ENCODE assay signal across 8 cellular contexts in the genomic region with DNA sequence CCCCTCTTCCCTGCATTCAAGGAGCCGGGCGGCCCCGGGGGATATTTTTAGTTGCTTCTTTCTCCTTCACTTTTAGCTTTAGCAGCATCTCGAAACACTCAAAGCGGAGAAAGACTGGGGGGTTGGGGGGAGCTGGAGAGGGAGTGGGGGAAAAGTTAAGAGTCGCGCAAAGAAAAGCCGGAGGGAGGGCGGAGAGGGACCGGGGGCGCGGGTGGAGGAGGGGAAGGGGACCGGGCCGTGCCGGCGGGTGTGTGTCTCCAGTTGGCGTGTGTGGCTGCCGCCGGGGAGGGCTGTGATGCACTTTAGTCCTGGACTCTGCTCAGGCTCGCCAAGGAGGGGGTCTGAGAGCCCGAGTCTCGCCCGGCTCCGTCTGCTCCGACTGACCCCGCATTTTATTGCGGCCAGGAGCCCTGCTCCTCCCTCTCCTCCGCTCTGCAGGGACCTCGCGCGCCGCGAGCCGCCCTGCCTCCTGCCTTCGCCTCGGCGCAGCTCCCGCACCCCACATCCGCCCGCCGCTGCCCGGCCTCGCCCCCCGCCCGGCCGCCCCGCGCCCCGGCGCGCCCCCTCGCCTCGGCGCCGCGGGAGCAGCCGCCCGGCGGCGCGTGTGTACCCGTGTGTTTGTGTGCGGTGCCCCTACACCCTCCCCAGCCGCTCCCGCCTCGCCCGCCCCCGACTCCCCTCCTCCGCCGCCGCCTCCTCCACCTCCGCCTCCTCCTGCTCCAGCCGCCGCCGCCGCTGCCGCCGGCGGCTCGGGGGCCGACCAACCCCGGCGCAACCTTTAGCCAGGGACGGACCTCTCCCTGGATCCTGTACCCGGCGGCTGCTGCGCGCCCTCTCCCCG. TPM values are rescaled to one million over a fixed set of nuclear protein-coding genes. Genes with fewer than 3 reads are reported as not detected.
DNase-seq lines count a peak whose midpoint lies in the region; ATAC-seq, FAIRE-seq and TF ChIP-seq lines count a peak whose summit lies in the region.

No MANE protein-coding gene starts in this region.

- H4K91ac ChIP-seq in trophoblast cell (ENCODE audit: low read depth, low read length): peak overlapping the region; percentile 97

- peak overlapping the region; percentile 98 for H3K14ac ChIP-seq in trophoblast cell (ENCODE audit: low read length)

- H4K20me1 ChIP-seq in SK-N-SH (ENCODE audit: insufficient read depth): no peaks in the 10 kb centered on the region

- peaks cover 29 to 40% of the 10 kb centered on the region in 2 experiments for H3K4me1 ChIP-seq in SK-N-SH (ENCODE audit: control insufficient read depth in 1 of 2, insufficient read depth in 2 of 2, low read depth in 1 of 2, low read length in 1 of 2)
- H3K4me1 ChIP-seq in trophoblast cell (ENCODE audit: control insufficient read depth in 1 of 2, insufficient read depth in 2 of 2, low read length in 2 of 2): peaks cover 0 to 3% of the 10 kb centered on the region in 2 experiments

- H3K36me3 ChIP-seq in SK-N-SH (replicated peaks in 1 of 2; ENCODE audit: control insufficient read depth in 1 of 2, insufficient read depth in 2 of 2, low read length in 1 of 2) (peaks cover 0 to 8% of the 10 kb centered on the region in 2 experiments), trophoblast cell (ENCODE audit: control insufficient read depth in 1 of 2, insufficient read depth in 2 of 2, low read length in 2 of 2) (no peaks in the 10 kb centered on the region)

- H3K27ac ChIP-seq in SK-N-SH (ENCODE audit: low read depth in 2 of 2, low read length in 1 of 2): peak overlapping the region; percentile 89 to 97
- peak overlapping the region; percentile 69 for H3K27ac ChIP-seq in adipose tissue (ENCODE audit: low read depth, low read length)
- H3K27ac ChIP-seq in trophoblast cell (ENCODE audit: low read depth, low read length): peak overlapping the region; percentile 99

- no peaks in the 10 kb centered on the region for H3K9me3 ChIP-seq in SK-N-SH
- H3K9me3 ChIP-seq in trophoblast cell (ENCODE audit: insufficient read depth, low read depth, low read length): no peaks in the 10 kb centered on the region

- peak overlapping the region; percentile 99 for H2BK120ac ChIP-seq in trophoblast cell (ENCODE audit: insufficient read depth, low read length, poor library complexity)

- H3K9ac ChIP-seq in SK-N-SH (peak overlapping the region; percentile 99), trophoblast cell (ENCODE audit: low read length) (peak overlapping the region; percentile 99)

- peak overlapping the region; percentile 94 for H3K4ac ChIP-seq in trophoblast cell (ENCODE audit: low read depth, low read length)

- TF ChIP-seq EP300 in SK-N-SH (IDR thresholded peaks at IDR 0.05; ENCODE audit: borderline replicate concordance in 1 of 2, low read depth in 1 of 2, low read length in 1 of 2): no peak

- intact Hi-C loops in left cardiac atrium (cut with DNase I): no loop called here

- peak overlapping the region; percentile 96 for H2BK5ac ChIP-seq in trophoblast cell (ENCODE audit: low read depth, low read length, poor library complexity)

- peaks cover 14% of the 10 kb centered on the region for H3F3A ChIP-seq in SK-N-SH (replicated peaks; ENCODE audit: insufficient read depth)

- H3K27me3 ChIP-seq in SK-N-SH (ENCODE audit: insufficient read depth) (no peaks in the 10 kb centered on the region), trophoblast cell (ENCODE audit: insufficient read depth, low read length) (no peaks in the 10 kb centered on the region)

- no peak for TF ChIP-seq RAD21 in SK-N-SH (IDR thresholded peaks at IDR 0.05; ENCODE audit: low read length)

- FAIRE-seq in urothelium cell line (lab: Jason Lieb, UNC): no peak

- H3K4me3 ChIP-seq in SK-N-SH (ENCODE audit: low read depth in 2 of 2, low read length in 1 of 2) (peak overlapping the region; percentile 76 to 89), trophoblast cell (ENCODE audit: low read depth, low read length) (peak overlapping the region; percentile 96)

- H2BK12ac ChIP-seq in trophoblast cell (ENCODE audit: low read length): no peak overlapping the region

- CTCF ChIA-PET in SK-N-SH (lab: Yijun Ruan, JAX): interaction anchor here (0.6 to 2.3 kb wide), 2 partner anchors 318 to 321 kb away, joined by 3 to 6 read pairs; no protein-coding TSS in a partner anchor

- ATAC-seq in HG03439 (IDR thresholded peaks at IDR 0.05; ENCODE audit: unreplicated experiment): peak; percentile 24
- peak; percentile 53 to 63 for ATAC-seq in left cardiac atrium

- no peaks in the 10 kb centered on the region for H3K9me2 ChIP-seq in SK-N-SH

- POLR2A ChIA-PET in SK-N-SH (lab: Yijun Ruan, JAX): interaction anchor here (1.0 to 1.2 kb wide), 2 partner anchors 204 to 374 kb away, joined by 4 to 5 read pairs; no protein-coding TSS in a partner anchor

- TF ChIP-seq CTCF in SK-N-SH (IDR thresholded peaks at IDR 0.05): no peak

- H3K23ac ChIP-seq in trophoblast cell (ENCODE audit: low read length): no peak overlapping the region

- H3K4me2 ChIP-seq in SK-N-SH (peak overlapping the region; percentile 94), trophoblast cell (ENCODE audit: low read length) (peak overlapping the region; percentile 86)

- peak; percentile 23 for DNase-seq in NCI-H2171 treated with DMSO at 0.1 percent for 48 hours (lab: John Stamatoyannopoulos, UW)
- DNase-seq in NCI-H2171 (lab: John Stamatoyannopoulos, UW): no peak
- DNase-seq in SK-N-SH: peak; percentile 83
- peak; percentile 69 for DNase-seq in left cardiac atrium
- DNase-seq in trophoblast cell: peak; percentile 24 to 47
- DNase-seq in urothelium cell line (ENCODE audit: low spot score): peak; percentile 47

- H2AFZ ChIP-seq in SK-N-SH (ENCODE audit: low read depth) (peak overlapping the region; percentile 74), trophoblast cell (ENCODE audit: insufficient read depth, low read length, poor library complexity) (peak overlapping the region; percentile 93)

- H2AK5ac ChIP-seq in trophoblast cell (ENCODE audit: low read length): peak overlapping the region; percentile 92

- peaks cover 26% of the 10 kb centered on the region for H3K79me1 ChIP-seq in trophoblast cell (ENCODE audit: low read length)

- WGBS in SK-N-SH (ENCODE audit: low lambda C conversion rate): under 1% methylated on average over 35 of the region's 89 CpGs
- 0 to 1% (median 0%) methylated on average over 57 to 89 of the region's 89 CpGs for WGBS in adipose tissue, 3 donors
- WGBS in trophoblast cell (ENCODE audit: extremely low coverage, insufficient coverage, insufficient read length): no CpG with 5 or more reads among the region's 89 CpGs

- H3K79me2 ChIP-seq in SK-N-SH (ENCODE audit: insufficient read depth): peaks cover 58% of the 10 kb centered on the region
- H3K79me2 ChIP-seq in trophoblast cell (ENCODE audit: control insufficient read depth, insufficient read depth, low read length, poor library complexity): peaks cover 18% of the 10 kb centered on the region

- peak overlapping the region; percentile 98 for H3K18ac ChIP-seq in trophoblast cell (ENCODE audit: low read length)

- peak overlapping the region; percentile 93 for H4K8ac ChIP-seq in trophoblast cell (ENCODE audit: low read depth, low read length)

- peak overlapping the region; percentile 91 for H4K12ac ChIP-seq in trophoblast cell (ENCODE audit: low read depth, low read length)

TF ChIP-seq in SK-N-SH, 30 proteins besides CTCF, POLR2A, EP300 and RAD21 (continues in another document):
- peak; percentile 41; the same call in 1 of the 2 replicates for TF ChIP-seq TAF1 (IDR thresholded peaks at IDR 0.05; ENCODE audit: borderline replicate concordance, low read depth, low read length)
- TF ChIP-seq MEF2A (IDR thresholded peaks at IDR 0.05; ENCODE audit: borderline replicate concordance, low read depth): no peak
- TF ChIP-seq NRF1 (IDR thresholded peaks at IDR 0.05; ENCODE audit: low read depth, low read length): no peak
- peak; percentile 72 for TF ChIP-seq POLR2AphosphoS5 (IDR thresholded peaks at IDR 0.05; ENCODE audit: low read depth, low read length)
- TF ChIP-seq, protein P1, sequence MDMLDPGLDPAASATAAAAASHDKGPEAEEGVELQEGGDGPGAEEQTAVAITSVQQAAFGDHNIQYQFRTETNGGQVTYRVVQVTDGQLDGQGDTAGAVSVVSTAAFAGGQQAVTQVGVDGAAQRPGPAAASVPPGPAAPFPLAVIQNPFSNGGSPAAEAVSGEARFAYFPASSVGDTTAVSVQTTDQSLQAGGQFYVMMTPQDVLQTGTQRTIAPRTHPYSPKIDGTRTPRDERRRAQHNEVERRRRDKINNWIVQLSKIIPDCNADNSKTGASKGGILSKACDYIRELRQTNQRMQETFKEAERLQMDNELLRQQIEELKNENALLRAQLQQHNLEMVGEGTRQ (IDR thresholded peaks at IDR 0.05; ENCODE audit: borderline replicate concordance, low read depth, low read length): no peak
- TF ChIP-seq FOSL2 (IDR thresholded peaks at IDR 0.05; ENCODE audit: borderline replicate concordance, low read depth): no peak
- TF ChIP-seq, protein P2, sequence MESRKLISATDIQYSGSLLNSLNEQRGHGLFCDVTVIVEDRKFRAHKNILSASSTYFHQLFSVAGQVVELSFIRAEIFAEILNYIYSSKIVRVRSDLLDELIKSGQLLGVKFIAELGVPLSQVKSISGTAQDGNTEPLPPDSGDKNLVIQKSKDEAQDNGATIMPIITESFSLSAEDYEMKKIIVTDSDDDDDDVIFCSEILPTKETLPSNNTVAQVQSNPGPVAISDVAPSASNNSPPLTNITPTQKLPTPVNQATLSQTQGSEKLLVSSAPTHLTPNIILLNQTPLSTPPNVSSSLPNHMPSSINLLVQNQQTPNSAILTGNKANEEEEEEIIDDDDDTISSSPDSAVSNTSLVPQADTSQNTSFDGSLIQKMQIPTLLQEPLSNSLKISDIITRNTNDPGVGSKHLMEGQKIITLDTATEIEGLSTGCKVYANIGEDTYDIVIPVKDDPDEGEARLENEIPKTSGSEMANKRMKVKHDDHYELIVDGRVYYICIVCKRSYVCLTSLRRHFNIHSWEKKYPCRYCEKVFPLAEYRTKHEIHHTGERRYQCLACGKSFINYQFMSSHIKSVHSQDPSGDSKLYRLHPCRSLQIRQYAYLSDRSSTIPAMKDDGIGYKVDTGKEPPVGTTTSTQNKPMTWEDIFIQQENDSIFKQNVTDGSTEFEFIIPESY (IDR thresholded peaks at IDR 0.05; ENCODE audit: borderline replicate concordance, low read depth): no peak
- TF ChIP-seq SIN3A (IDR thresholded peaks at IDR 0.05; ENCODE audit: borderline replicate concordance, low read depth, low read length): no peak
- no peak for TF ChIP-seq FOXM1 (IDR thresholded peaks at IDR 0.05; ENCODE audit: low read depth)
- no peak for TF ChIP-seq EZH2phosphoT487 (IDR thresholded peaks at IDR 0.05; ENCODE audit: borderline replicate concordance, low read depth)
- no peak for TF ChIP-seq RFX5 (IDR thresholded peaks at IDR 0.05; ENCODE audit: low read length)
- TF ChIP-seq TEAD4 (IDR thresholded peaks at IDR 0.05; ENCODE audit: borderline replicate concordance, insufficient read depth): no peak
- TF ChIP-seq YY1 (IDR thresholded peaks at IDR 0.05; ENCODE audit: low read depth): no peak

RNA-seq across cellular contexts. Expression of a gene that starts 1.4 kb away (rescaled TPM):
- 20.9 and 23.2 TPM in 2 replicates for polyA plus RNA-seq in SK-N-SH (2012; rRNA removed)
- polyA plus RNA-seq in SK-N-SH (2012; cell fraction: cytosol; rRNA removed): 9.2 and 15.9 TPM in 2 replicates
- polyA plus RNA-seq in SK-N-SH (2012; cell fraction: nucleus; rRNA removed): 93.0 and 172 TPM in 2 replicates
- polyA plus RNA-seq in adipose tissue: 1 to 10 TPM; 1.7 to 2.8 (median 1.9) TPM
- total RNA-seq in left cardiac atrium: 10 to 100 TPM; 13.3 to 17.9 TPM
- polyA plus RNA-seq in trophoblast cell (2013): 9.7 and 10.8 TPM in 2 replicates
